In the genomic region with DNA sequence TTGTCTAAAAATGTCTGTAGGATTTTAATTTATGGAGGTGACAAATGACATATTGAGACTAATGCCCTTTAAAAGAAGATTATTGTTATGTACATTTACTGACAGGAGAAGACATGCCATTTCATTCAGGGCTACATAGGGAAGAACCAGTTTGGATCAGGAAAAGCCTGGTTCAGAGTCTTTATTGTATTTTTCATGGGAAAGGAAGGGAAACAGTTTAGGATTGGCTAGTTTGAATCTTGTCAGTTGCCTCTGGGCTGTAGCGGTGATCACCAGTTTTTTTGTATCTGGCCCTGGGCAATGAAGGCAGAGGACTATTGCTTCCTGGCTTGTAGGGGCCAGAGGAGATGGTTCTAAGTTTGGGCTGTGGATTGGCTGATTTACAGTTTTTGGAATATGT, we compare ENCODE assay signal across 24 cellular contexts. TPM values are rescaled to one million over a fixed set of nuclear protein-coding genes. Genes with fewer than 3 reads are reported as not detected.
A peak's percentile ranks its signal among the peaks of the same experiment; 100 is the strongest.
DNase-seq lines count a peak whose midpoint lies in the region; ATAC-seq and TF ChIP-seq lines count a peak whose summit lies in the region.
"Had no signal": no experiment of that assay in that cellular context is flagged by ENCODE, and none has a peak within 500 bp of the region (broad histone marks: within the 10 kb centered on the region; RNA-seq: fewer than 3 reads in every experiment).

No MANE protein-coding gene starts in this region.

- H3K27me3 Mint-ChIP-seq in CD4-positive, alpha-beta memory T cell = no peaks in the 10 kb centered on the region
- H3K27me3 Mint-ChIP-seq in activated T-helper 1 cell treated with anti-CD3 and anti-CD28 coated beads, Interleukin-12 subunit alpha, Interleukin-12 subunit beta, Interleukin-2, Interleukin-4 antibody, amounts not matched to agents 30 ng/mL and 10 ng/mL and 1 ng/mL, durations not matched to agents 14 hours and 24 hours and 36 hours (ENCODE audit: insufficient read depth) = no peaks in the 10 kb centered on the region
- peaks cover 0 to 1% (median 0%) of the 10 kb centered on the region in 3 donors for H3K27me3 Mint-ChIP-seq in immature natural killer cell (ENCODE audit: low read depth in 3 of 3)
- H3K27me3 Mint-ChIP-seq: activated CD4-positive, alpha-beta T cell treated with anti-CD3 and anti-CD28 coated beads for 36 hours had no signal

- no peaks in the 10 kb centered on the region for H3K27me3 ChIP-seq in CD4-positive, alpha-beta memory T cell (ENCODE audit: insufficient read depth, low read length)
- H3K27me3 ChIP-seq: brain microvascular endothelial cell, pancreas, right atrium auricular region had no signal

- ATAC-seq in HG03135 (IDR thresholded peaks at IDR 0.05; ENCODE audit: unreplicated experiment) = no peak
- ATAC-seq in GM19467 (IDR thresholded peaks at IDR 0.05; ENCODE audit: unreplicated experiment) = no peak
- ATAC-seq: mucosa of descending colon, pancreas had no signal

- no peaks in the 10 kb centered on the region for H3K36me3 ChIP-seq in CD4-positive, alpha-beta memory T cell (ENCODE audit: insufficient read depth, low read length)
- H3K36me3 ChIP-seq: brain microvascular endothelial cell, pancreas, right atrium auricular region had no signal

- H3K9me3 Mint-ChIP-seq in CD4-positive, alpha-beta memory T cell = no peaks in the 10 kb centered on the region
- no peaks in the 10 kb centered on the region for H3K9me3 Mint-ChIP-seq in activated T-helper 1 cell treated with anti-CD3 and anti-CD28 coated beads, Interleukin-12 subunit alpha, Interleukin-12 subunit beta, Interleukin-2, Interleukin-4 antibody, amounts not matched to agents 30 ng/mL and 10 ng/mL and 1 ng/mL, durations not matched to agents 14 hours and 24 hours and 36 hours
- no peaks in the 10 kb centered on the region for H3K9me3 Mint-ChIP-seq in immature natural killer cell
- H3K9me3 Mint-ChIP-seq: T-helper 1 cell treated with Interleukin-12 subunit alpha and Interleukin-12 subunit beta and Interleukin-4 antibody, amounts not matched to agents 30 μg/mL and 1 μg/mL, for 36 hours had no signal

- POLR2A ChIA-PET in CD4-positive, alpha-beta memory T cell (lab: Charles Lee; ENCODE audit: partially characterized antibody) = no interaction called here
- POLR2A ChIA-PET in HEK293T (lab: Yijun Ruan, JAX) = no interaction called here

- no peaks in the 10 kb centered on the region for H3K4me1 ChIP-seq in CD4-positive, alpha-beta memory T cell (ENCODE audit: insufficient read depth, low read length)
- H3K4me1 ChIP-seq: right atrium auricular region had no signal

- no peak overlapping the region for H3K27ac ChIP-seq in CD4-positive, alpha-beta memory T cell (ENCODE audit: low read depth, low read length)
- H3K27ac ChIP-seq: brain microvascular endothelial cell, epithelial cell of prostate, pancreas, right atrium auricular region had no signal

- CTCF ChIA-PET in CD4-positive, alpha-beta memory T cell (lab: Charles Lee; ENCODE audit: partially characterized antibody) = interaction anchor here (1.2 kb wide), 1 partner anchor 23 kb away, joined by 3 read pairs; no protein-coding TSS in a partner anchor
- CTCF ChIA-PET in HEK293T (lab: Yijun Ruan, JAX) = no interaction called here

- H3K4me3 ChIP-seq in CD4-positive, alpha-beta memory T cell (ENCODE audit: low read length in 2 of 2) = no peak overlapping the region
- H3K4me3 ChIP-seq: mucosa of descending colon, pancreas, right atrium auricular region, smooth muscle cell had no signal

- H3K4me1 Mint-ChIP-seq in CD4-positive, alpha-beta memory T cell = peaks cover 7 to 20% (median 18%) of the 10 kb centered on the region in 4 donors
- peaks cover 10% of the 10 kb centered on the region for H3K4me1 Mint-ChIP-seq in activated T-helper 1 cell treated with anti-CD3 and anti-CD28 coated beads, Interleukin-12 subunit alpha, Interleukin-12 subunit beta, Interleukin-2, Interleukin-4 antibody, amounts not matched to agents 30 ng/mL and 10 ng/mL and 1 ng/mL, durations not matched to agents 14 hours and 24 hours and 36 hours (ENCODE audit: low read depth)
- H3K4me1 Mint-ChIP-seq in immature natural killer cell = peaks cover 19 to 37% of the 10 kb centered on the region in 2 donors

- DNase-seq in CD4-positive, alpha-beta memory T cell = no peak
- no peak for DNase-seq in HEK293T (ENCODE audit: extremely low spot score)
- DNase-seq in activated T-helper 1 cell treated with anti-CD3 and anti-CD28 coated beads, Interleukin-12 subunit alpha, Interleukin-12 subunit beta, Interleukin-2, Interleukin-4 antibody, amounts not matched to agents 30 ng/mL and 10 ng/mL and 1 ng/mL, durations not matched to agents 14 hours and 24 hours and 36 hours (ENCODE audit: low spot score) = no peak
- no peak for DNase-seq in immature natural killer cell
- no peak for DNase-seq in retina
- DNase-seq: activated naive CD4-positive, alpha-beta T cell treated with Interleukin-2 at 50 U/mL for 16 hours; C1 segment of cervical spinal cord; glutamatergic neuron; KBM-7; MM.1S; mucosa of descending colon; NCI-H1417; NCI-H2029 treated with DMSO at 0.1 percent for 48 hours; NCI-H748 treated with DMSO at 0.1 percent for 48 hours; pancreas; trophoblast cell had no signal

- intact Hi-C loops in CD4-positive, alpha-beta memory T cell (cut with micrococcal nuclease) = no loop called here
- intact Hi-C loops in activated T-helper 1 cell treated with anti-CD3 and anti-CD28 coated beads, Interleukin-12 subunit alpha, Interleukin-12 subunit beta, Interleukin-2, Interleukin-4 antibody, amounts not matched to agents 30 ng/mL and 10 ng/mL and 1 ng/mL, durations not matched to agents 14 hours and 24 hours and 36 hours (cut with micrococcal nuclease) = no loop called here

- H3K36me3 Mint-ChIP-seq in CD4-positive, alpha-beta memory T cell = peaks cover 15% of the 10 kb centered on the region in 2 donors
- peaks cover 4% of the 10 kb centered on the region for H3K36me3 Mint-ChIP-seq in activated T-helper 1 cell treated with anti-CD3 and anti-CD28 coated beads, Interleukin-12 subunit alpha, Interleukin-12 subunit beta, Interleukin-2, Interleukin-4 antibody, amounts not matched to agents 30 ng/mL and 10 ng/mL and 1 ng/mL, durations not matched to agents 14 hours and 24 hours and 36 hours (ENCODE audit: low read depth)
- H3K36me3 Mint-ChIP-seq in immature natural killer cell = peaks cover 4 to 8% (median 7%) of the 10 kb centered on the region in 3 donors

- H3K27ac Mint-ChIP-seq in CD4-positive, alpha-beta memory T cell = peak overlapping the region in 5 of 7 donors; percentile 3 to 67 (median 37)
- peak overlapping the region; percentile 38 for H3K27ac Mint-ChIP-seq in activated T-helper 1 cell treated with anti-CD3 and anti-CD28 coated beads, Interleukin-12 subunit alpha, Interleukin-12 subunit beta, Interleukin-2, Interleukin-4 antibody, amounts not matched to agents 30 ng/mL and 10 ng/mL and 1 ng/mL, durations not matched to agents 14 hours and 24 hours and 36 hours
- H3K27ac Mint-ChIP-seq in immature natural killer cell = peak overlapping the region in 5 of 6 donors; percentile 8 to 48 (median 14)
- H3K27ac Mint-ChIP-seq: activated CD4-positive, alpha-beta T cell treated with anti-CD3 and anti-CD28 coated beads for 36 hours; T-helper 1 cell treated with Interleukin-12 subunit alpha and Interleukin-12 subunit beta and Interleukin-4 antibody, amounts not matched to agents 30 μg/mL and 1 μg/mL, for 36 hours had no signal

- no peaks in the 10 kb centered on the region for H3K9me3 ChIP-seq in CD4-positive, alpha-beta memory T cell (ENCODE audit: control insufficient read depth in 1 of 2, low read length in 2 of 2)
- H3K9me3 ChIP-seq: mucosa of descending colon, pancreas, right atrium auricular region had no signal

- H3K4me3 Mint-ChIP-seq in CD4-positive, alpha-beta memory T cell = no peak overlapping the region
- no peak overlapping the region for H3K4me3 Mint-ChIP-seq in activated T-helper 1 cell treated with anti-CD3 and anti-CD28 coated beads, Interleukin-12 subunit alpha, Interleukin-12 subunit beta, Interleukin-2, Interleukin-4 antibody, amounts not matched to agents 30 ng/mL and 10 ng/mL and 1 ng/mL, durations not matched to agents 14 hours and 24 hours and 36 hours
- H3K4me3 Mint-ChIP-seq in immature natural killer cell = no peak overlapping the region
- H3K4me3 Mint-ChIP-seq: activated CD4-positive, alpha-beta T cell treated with anti-CD3 and anti-CD28 coated beads for 36 hours; T-helper 1 cell treated with Interleukin-12 subunit alpha and Interleukin-12 subunit beta and Interleukin-4 antibody, amounts not matched to agents 30 μg/mL and 1 μg/mL, for 36 hours had no signal

TF ChIP-seq in HEK293T, 16 proteins besides CTCF, POLR2A, EP300 and RAD21:
- TF ChIP-seq FOXA1 (IDR thresholded peaks at IDR 0.05) = no peak
- TF ChIP-seq LEF1 (IDR thresholded peaks at IDR 0.05; ENCODE audit: borderline replicate concordance) = no peak
- TF ChIP-seq L3MBTL2 (conservative IDR thresholded peaks at IDR 0.05) = no peak
- peak; percentile 39; the same call in 1 of the 2 replicates for TF ChIP-seq PKNOX1 (IDR thresholded peaks at IDR 0.05)
- no peak for TF ChIP-seq FOXM1 (IDR thresholded peaks at IDR 0.05; ENCODE audit: borderline replicate concordance)
- no peak for TF ChIP-seq SP1 (IDR thresholded peaks at IDR 0.05)
- TF ChIP-seq CTBP1 (IDR thresholded peaks at IDR 0.05; ENCODE audit: borderline replicate concordance) = no peak

RNA-seq across cellular contexts. Expression of gene NSRP1, which starts 31.8 kb away (rescaled TPM):
- total RNA-seq in CD4-positive, alpha-beta memory T cell = 10 to 100 TPM; 31.5 to 32.2 TPM
- polyA plus RNA-seq in CD4-positive, alpha-beta memory T cell = 10 to 100 TPM; 12.1 to 39.9 TPM
- 32.4 and 35.3 TPM in 2 replicates for total RNA-seq in activated T-helper 1 cell treated with anti-CD3 and anti-CD28 coated beads, Interleukin-12 subunit alpha, Interleukin-12 subunit beta, Interleukin-2, Interleukin-4 antibody, amounts not matched to agents 30 ng/mL and 10 ng/mL and 1 ng/mL, durations not matched to agents 14 hours and 24 hours and 36 hours
- 10 to 100 TPM in 2 of 3 donors, 1 to 10 TPM in 1; 5.0 to 38.8 (median 14.3) TPM for polyA plus RNA-seq in immature natural killer cell
